In the genomic region with DNA sequence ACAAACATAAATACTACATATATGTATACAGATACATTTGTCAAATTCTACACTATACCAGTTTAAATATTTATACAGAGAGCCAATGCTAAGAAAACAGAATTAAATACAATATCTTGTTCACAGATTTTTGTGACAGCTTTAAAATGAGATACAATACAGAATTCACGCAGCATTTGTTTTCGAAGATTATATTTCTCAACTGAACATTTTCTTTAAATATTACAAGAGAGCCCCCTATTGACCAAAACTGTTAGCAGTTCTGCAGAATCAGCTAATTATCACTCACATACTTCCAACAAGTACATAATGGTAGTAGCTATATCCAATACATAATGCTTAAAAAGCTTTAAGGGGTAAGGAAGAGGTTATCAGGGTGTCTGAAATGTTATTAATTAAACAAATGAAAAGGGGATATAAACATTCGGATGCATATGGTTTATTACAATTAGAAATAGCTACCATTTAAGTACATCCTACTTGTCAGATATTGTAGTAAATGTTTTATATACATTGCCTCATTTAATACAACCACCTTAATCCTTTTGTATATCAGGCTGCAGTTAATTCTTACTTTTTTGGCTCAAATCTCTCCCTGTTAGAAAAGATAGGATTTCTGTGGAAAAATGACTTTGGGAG, we compare ENCODE assay signal across 9 cellular contexts. TPM values are rescaled to one million over a fixed set of nuclear protein-coding genes. Genes with fewer than 3 reads are reported as not detected.
A peak's percentile ranks its signal among the peaks of the same experiment; 100 is the strongest.
DNase-seq lines count a peak whose midpoint lies in the region; ATAC-seq, FAIRE-seq and TF ChIP-seq lines count a peak whose summit lies in the region.
"Had no signal": no experiment of that assay in that cellular context is flagged by ENCODE, and none has a peak within 500 bp of the region (broad histone marks: within the 10 kb centered on the region; RNA-seq: fewer than 3 reads in every experiment).

No MANE protein-coding gene starts in this region.

- no peaks in the 10 kb centered on the region for H3K4me1 Mint-ChIP-seq in activated CD8-positive, alpha-beta T cell treated with anti-CD3 and anti-CD28 coated beads for 36 hours (ENCODE audit: low read depth)
- no peaks in the 10 kb centered on the region for H3K4me1 Mint-ChIP-seq in activated CD8-positive, alpha-beta T cell treated with anti-CD3 and anti-CD28 coated beads, Interleukin-2, amount 10 ng/mL, durations not matched to agents 7 days and 5 days (ENCODE audit: low read depth)

- TF ChIP-seq CTCF in activated CD8-positive, alpha-beta T cell treated with anti-CD3 and anti-CD28 coated beads for 36 hours (IDR thresholded peaks at IDR 0.05) = peak; percentile 67
- TF ChIP-seq CTCF in astrocyte of the spinal cord (IDR thresholded peaks at IDR 0.05; ENCODE audit: low read depth, low read length) = peak; percentile 61

- DNase-seq in activated CD8-positive, alpha-beta T cell treated with anti-CD3 and anti-CD28 coated beads for 36 hours = no peak
- no peak for DNase-seq in activated CD8-positive, alpha-beta T cell treated with anti-CD3 and anti-CD28 coated beads, Interleukin-2, amount 10 ng/mL, durations not matched to agents 7 days and 5 days
- DNase-seq in NCI-H1694 (lab: John Stamatoyannopoulos, UW) (peak; percentile 53), astrocyte of the spinal cord (ENCODE audit: low read depth, low spot score) (peak; percentile 48), lung microvascular endothelial cell (ENCODE audit: low read depth in 2 of 2) (peak; percentile 45 to 70), nucleus accumbens (lab: John Stamatoyannopoulos, UW) (no peak), middle frontal gyrus (ENCODE audit: extremely low spot score, low spot score) (no peak), HTR-8/SVneo (ENCODE audit: insufficient read length, low spot score) (no peak)

- no peak for FAIRE-seq in HTR-8/SVneo (lab: Jason Lieb, UNC)

- no peaks in the 10 kb centered on the region for H3K9me3 Mint-ChIP-seq in activated CD8-positive, alpha-beta T cell treated with anti-CD3 and anti-CD28 coated beads for 36 hours
- H3K9me3 Mint-ChIP-seq in activated CD8-positive, alpha-beta T cell treated with anti-CD3 and anti-CD28 coated beads, Interleukin-2, amount 10 ng/mL, durations not matched to agents 7 days and 5 days (ENCODE audit: insufficient read depth) = no peaks in the 10 kb centered on the region

- H3K27ac Mint-ChIP-seq in activated CD8-positive, alpha-beta T cell treated with anti-CD3 and anti-CD28 coated beads for 36 hours = no peak overlapping the region
- H3K27ac Mint-ChIP-seq in activated CD8-positive, alpha-beta T cell treated with anti-CD3 and anti-CD28 coated beads, Interleukin-2, amount 10 ng/mL, durations not matched to agents 7 days and 5 days = no peak overlapping the region

- ATAC-seq in activated CD8-positive, alpha-beta T cell treated with anti-CD3 and anti-CD28 coated beads for 36 hours = no peak
- no peak for ATAC-seq in activated CD8-positive, alpha-beta T cell treated with anti-CD3 and anti-CD28 coated beads, Interleukin-2, amount 10 ng/mL, durations not matched to agents 7 days and 5 days

- POLR2A ChIA-PET in activated CD8-positive, alpha-beta T cell treated with anti-CD3 and anti-CD28 coated beads for 36 hours (lab: Charles Lee) = no interaction called here
- POLR2A ChIA-PET in activated CD8-positive, alpha-beta T cell treated with anti-CD3 and anti-CD28 coated beads, Interleukin-2, amount 10 ng/mL, durations not matched to agents 7 days and 5 days (lab: Charles Lee) = no interaction called here

- in situ Hi-C loops in astrocyte of the spinal cord (cut with HindIII; ENCODE audit: low sequenced_read_pairs) = no loop called here

- H3K27me3 Mint-ChIP-seq in activated CD8-positive, alpha-beta T cell treated with anti-CD3 and anti-CD28 coated beads for 36 hours = no peaks in the 10 kb centered on the region
- H3K27me3 Mint-ChIP-seq in activated CD8-positive, alpha-beta T cell treated with anti-CD3 and anti-CD28 coated beads, Interleukin-2, amount 10 ng/mL, durations not matched to agents 7 days and 5 days (ENCODE audit: low read depth) = no peaks in the 10 kb centered on the region

- intact Hi-C loops in activated CD8-positive, alpha-beta T cell treated with anti-CD3 and anti-CD28 coated beads for 36 hours (cut with micrococcal nuclease) = no loop called here

- H3K36me3 Mint-ChIP-seq in activated CD8-positive, alpha-beta T cell treated with anti-CD3 and anti-CD28 coated beads for 36 hours (ENCODE audit: low read depth) = peaks cover 30% of the 10 kb centered on the region
- H3K36me3 Mint-ChIP-seq in activated CD8-positive, alpha-beta T cell treated with anti-CD3 and anti-CD28 coated beads, Interleukin-2, amount 10 ng/mL, durations not matched to agents 7 days and 5 days (ENCODE audit: low read depth) = peaks cover 15% of the 10 kb centered on the region

- H3K4me3 Mint-ChIP-seq in activated CD8-positive, alpha-beta T cell treated with anti-CD3 and anti-CD28 coated beads for 36 hours = no peak overlapping the region
- no peak overlapping the region for H3K4me3 Mint-ChIP-seq in activated CD8-positive, alpha-beta T cell treated with anti-CD3 and anti-CD28 coated beads, Interleukin-2, amount 10 ng/mL, durations not matched to agents 7 days and 5 days

- no peak overlapping the region for H3K4me3 ChIP-seq in astrocyte of the spinal cord (ENCODE audit: low read depth, low read length)
- H3K4me3 ChIP-seq: skin epidermis had no signal

- CTCF ChIA-PET in activated CD8-positive, alpha-beta T cell treated with anti-CD3 and anti-CD28 coated beads for 36 hours (lab: Charles Lee) = interaction anchor here (0.8 to 1.8 kb wide), 12 partner anchors 9 to 474 kb away, joined by 3 to 11 read pairs (median 4); partner anchors contain the start of gene ZDHHC21
- CTCF ChIA-PET in activated CD8-positive, alpha-beta T cell treated with anti-CD3 and anti-CD28 coated beads, Interleukin-2, amount 10 ng/mL, durations not matched to agents 7 days and 5 days (lab: Charles Lee) = interaction anchor here (0.8 to 3.4 kb wide), 12 partner anchors 9 to 439 kb away, joined by 3 to 14 read pairs (median 5); partner anchors contain the start of gene ZDHHC21

RNA-seq across cellular contexts. Expression of gene ZDHHC21, which starts 31.7 kb away (rescaled TPM):
- 1 to 10 TPM; 4.3 to 5.2 TPM for total RNA-seq in activated CD8-positive, alpha-beta T cell treated with anti-CD3 and anti-CD28 coated beads for 36 hours
- total RNA-seq in activated CD8-positive, alpha-beta T cell treated with anti-CD3 and anti-CD28 coated beads, Interleukin-2, amount 10 ng/mL, durations not matched to agents 7 days and 5 days = 1 to 10 TPM; 5.9 to 6.5 TPM
- total RNA-seq in lung microvascular endothelial cell = 7.4 and 10.3 TPM in 2 replicates

Comparison
In these comparisons a context has a peak if more than half of its experiments do, and no peak if none do; other contexts are left out.
1. DNase-seq: peak in NCI-H1694 (single experiment), astrocyte of the spinal cord (single experiment) and lung microvascular endothelial cell (2 of 2); none in activated CD8-positive, alpha-beta T cell treated with anti-CD3 and anti-CD28 coated beads for 36 hours (single experiment), activated CD8-positive, alpha-beta T cell treated with anti-CD3 and anti-CD28 coated beads, Interleukin-2, amount 10 ng/mL, durations not matched to agents 7 days and 5 days (single experiment), nucleus accumbens (0 of 56), middle frontal gyrus (single experiment) and HTR-8/SVneo (single experiment).